Comparison of ENCODE assay signal across 16 cellular contexts in the genomic region with DNA sequence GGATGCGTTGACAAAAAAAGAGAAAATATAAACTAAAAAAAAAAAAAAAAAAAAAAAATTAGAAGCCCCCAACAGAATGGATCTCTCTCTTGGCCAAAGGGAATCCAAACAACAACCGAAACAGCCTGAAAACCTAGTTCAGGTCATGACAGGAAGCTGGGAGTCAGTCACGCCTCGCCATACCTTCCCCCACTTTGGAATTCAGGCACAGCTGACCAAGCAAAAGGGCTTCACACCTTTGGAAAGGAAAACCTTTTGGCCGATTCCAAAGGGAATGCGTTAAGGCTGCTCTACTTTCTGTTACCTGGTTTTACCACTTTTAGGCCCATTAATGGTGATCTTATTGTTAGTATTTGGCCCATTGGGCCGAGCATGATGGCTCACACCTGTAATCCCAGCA.
"Had no signal": no experiment of that assay in that cellular context is flagged by ENCODE, and none has a peak within 500 bp of the region (broad histone marks: within the 10 kb centered on the region; RNA-seq: fewer than 3 reads in every experiment).

No MANE protein-coding gene starts in this region.

- H3K4me3 Mint-ChIP-seq: natural killer cell treated with Interleukin-12 subunit alpha and Interleukin-12 subunit beta and Interleukin-15 and Interleukin-18, amount 100 ng/mL, for 72 hours had no signal

- H3K4me1 ChIP-seq: colonic mucosa had no signal

- H3K4me3 ChIP-seq: colonic mucosa, heart left ventricle, spleen, stomach had no signal

- H3K9me3 Mint-ChIP-seq: natural killer cell treated with Interleukin-12 subunit alpha and Interleukin-12 subunit beta and Interleukin-15 and Interleukin-18, amount 100 ng/mL, for 72 hours had no signal

- H3K27ac ChIP-seq: colonic mucosa, heart left ventricle, stomach had no signal

- H3K9me3 ChIP-seq: colonic mucosa, spleen, stomach had no signal

- ATAC-seq: natural killer cell treated with Interleukin-12 subunit alpha and Interleukin-12 subunit beta and Interleukin-15 and Interleukin-18, amount 100 ng/mL, for 72 hours; sciatic nerve had no signal

- H3K36me3 Mint-ChIP-seq: natural killer cell treated with Interleukin-12 subunit alpha and Interleukin-12 subunit beta and Interleukin-15 and Interleukin-18, amount 100 ng/mL, for 72 hours had no signal

- DNase-seq: colonic mucosa; dermis blood vessel endothelial cell; heart left ventricle; hippocampal formation; islet precursor cell; mammary epithelial cell; spleen; stimulated activated CD4-positive, alpha-beta T cell treated with anti-CD3 and anti-CD28 coated beads, Interleukin-15, amount 100 ng/mL, for 24 hours; stimulated activated CD4-positive, alpha-beta T cell treated with anti-CD3 and anti-CD28 coated beads, Interleukin-1b, Interleukin-23, amount 100 ng/mL, for 48 hours; stimulated activated CD4-positive, alpha-beta T cell treated with anti-CD3 and anti-CD28 coated beads, Interleukin-4, amount 100 ng/mL, for 24 hours; stimulated activated naive CD4-positive, alpha-beta T cell; stomach; substantia nigra; trophoblast cell had no signal

- H3K27me3 ChIP-seq: colonic mucosa, heart left ventricle, spleen, stomach had no signal

- H3K27me3 Mint-ChIP-seq: natural killer cell treated with Interleukin-12 subunit alpha and Interleukin-12 subunit beta and Interleukin-15 and Interleukin-18, amount 100 ng/mL, for 72 hours had no signal

- H3K36me3 ChIP-seq: colonic mucosa had no signal
